In the genomic region with DNA sequence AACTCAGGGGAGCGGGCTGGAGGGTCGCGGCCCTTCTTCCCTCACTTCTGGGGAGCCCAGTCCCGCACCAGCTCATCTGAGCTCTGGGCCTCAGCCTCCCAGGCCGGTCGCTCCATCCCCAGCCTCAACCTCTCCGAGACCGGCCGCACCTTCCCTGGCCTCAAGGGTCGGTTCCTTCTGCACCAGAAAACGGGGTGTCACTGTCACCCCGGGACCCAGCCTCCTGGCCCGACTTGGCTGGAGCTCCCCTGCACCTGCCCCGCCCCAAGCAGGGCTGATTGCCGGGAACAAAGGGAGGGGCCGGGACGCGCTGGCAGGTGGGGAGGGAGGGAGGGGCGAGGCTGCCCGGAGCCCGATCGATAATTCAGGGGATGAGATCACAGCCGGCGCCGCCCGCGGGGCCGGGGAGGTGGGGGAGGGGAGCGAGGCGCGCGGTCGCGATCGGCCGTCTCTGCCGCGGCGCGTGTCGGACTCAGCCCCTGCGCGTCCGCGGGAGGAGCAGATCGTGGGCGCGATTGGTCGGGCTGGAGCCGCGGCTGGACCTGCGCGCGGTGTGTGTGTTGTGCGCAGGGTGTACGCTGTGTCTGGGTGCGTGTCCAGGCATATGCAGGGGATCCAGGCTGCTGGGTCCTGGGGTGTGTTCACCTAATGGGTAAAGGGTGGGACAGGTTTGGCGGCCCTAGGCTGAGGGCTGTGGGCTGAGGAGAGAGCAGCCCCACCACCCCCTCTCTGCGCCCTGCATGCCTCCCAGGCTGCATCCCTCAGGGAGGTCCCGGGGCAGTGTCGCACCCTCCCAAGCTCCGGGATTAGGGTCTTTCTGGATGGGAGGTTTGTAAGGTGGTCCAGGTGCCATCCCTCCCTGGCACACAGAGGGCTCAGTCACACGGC, we compare ENCODE assay signal across 1 cellular context.
TF ChIP-seq lines count a peak whose summit lies in the region.

No MANE protein-coding gene starts in this region.

TF ChIP-seq in HepG2, 621 proteins besides CTCF, POLR2A, EP300 and RAD21 (continued from another document and continues in another):
- TF ChIP-seq ZNF562 (CRISPR knock-in tag; IDR thresholded peaks at IDR 0.05; ENCODE audit: borderline replicate concordance) (no peak), ZSCAN12 (CRISPR knock-in tag; IDR thresholded peaks at IDR 0.05) (no peak), HHEX (CRISPR knock-in tag; IDR thresholded peaks at IDR 0.05) (0 out of 2 replicates have a peak, but pooled peaks have one; percentile 29), SMAD1 (CRISPR knock-in tag; IDR thresholded peaks at IDR 0.05; ENCODE audit: borderline replicate concordance, low read depth) (no peak), ZNF256 (CRISPR knock-in tag; conservative IDR thresholded peaks at IDR 0.05) (no peak), REPIN1 (CRISPR knock-in tag; IDR thresholded peaks at IDR 0.05; ENCODE audit: borderline replicate concordance, low read depth) (peak; percentile 54; the same call in 1 of the 2 replicates), MAF1 (CRISPR knock-in tag; IDR thresholded peaks at IDR 0.05; ENCODE audit: borderline replicate concordance) (no peak), JUN (CRISPR knock-in tag; IDR thresholded peaks at IDR 0.05) (peak; percentile 94), ZNF773 (CRISPR knock-in tag; IDR thresholded peaks at IDR 0.05; ENCODE audit: borderline replicate concordance) (peak; percentile 23; the same call in 1 of the 2 replicates), TSC22D2 (CRISPR knock-in tag; IDR thresholded peaks at IDR 0.05; ENCODE audit: borderline replicate concordance) (no peak), NFKB2 (CRISPR knock-in tag; IDR thresholded peaks at IDR 0.05; ENCODE audit: borderline replicate concordance) (no peak), ZNF441 (CRISPR knock-in tag; IDR thresholded peaks at IDR 0.05; ENCODE audit: borderline replicate concordance) (peak; percentile 20; the same call in 1 of the 2 replicates), MBNL3 (CRISPR knock-in tag; conservative IDR thresholded peaks at IDR 0.05) (no peak), LCORL (IDR thresholded peaks at IDR 0.05) (no peak), LCORL (CRISPR knock-in tag; IDR thresholded peaks at IDR 0.05) (peak; percentile 46), ATAD3A (CRISPR knock-in tag; IDR thresholded peaks at IDR 0.05) (no peak), FOXA1 (IDR thresholded peaks at IDR 0.05) (no peak), FOXA1 (CRISPR knock-in tag; IDR thresholded peaks at IDR 0.05) (no peak), GTF3A (CRISPR knock-in tag; conservative IDR thresholded peaks at IDR 0.05) (no peak), ZNF530 (CRISPR knock-in tag; IDR thresholded peaks at IDR 0.05; ENCODE audit: low read depth) (no peak), PITX1 (CRISPR knock-in tag; IDR thresholded peaks at IDR 0.05) (no peak), BRD4 (CRISPR knock-in tag; IDR thresholded peaks at IDR 0.05) (no peak), BHLHE40 (IDR thresholded peaks at IDR 0.05; ENCODE audit: low read length) (no peak), MED1 (CRISPR knock-in tag; IDR thresholded peaks at IDR 0.05) (peak; percentile 70), FOXJ3 (CRISPR knock-in tag; IDR thresholded peaks at IDR 0.05; ENCODE audit: borderline replicate concordance) (no peak), HIVEP1 (CRISPR knock-in tag; IDR thresholded peaks at IDR 0.05) (no peak; the same call in 1 of the 2 replicates), ZNF121 (CRISPR knock-in tag; IDR thresholded peaks at IDR 0.05) (peak; percentile 53), ZNF350 (CRISPR knock-in tag; IDR thresholded peaks at IDR 0.05; ENCODE audit: borderline replicate concordance, low read depth) (no peak), ZNF205 (CRISPR knock-in tag; IDR thresholded peaks at IDR 0.05) (no peak), ZBTB20 (CRISPR knock-in tag; IDR thresholded peaks at IDR 0.05; ENCODE audit: borderline replicate concordance, low read depth) (0 out of 2 replicates have a peak, but pooled peaks have one; percentile 8), MIXL1 (CRISPR knock-in tag; IDR thresholded peaks at IDR 0.05) (0 out of 2 replicates have a peak, but pooled peaks have one; percentile 31), ZNF776 (CRISPR knock-in tag; IDR thresholded peaks at IDR 0.05) (0 out of 2 replicates have a peak, but pooled peaks have one; percentile 65), HES4 (CRISPR knock-in tag; IDR thresholded peaks at IDR 0.05; ENCODE audit: borderline replicate concordance) (no peak), ZNF34 (CRISPR knock-in tag; IDR thresholded peaks at IDR 0.05; ENCODE audit: borderline replicate concordance) (0 out of 2 replicates have a peak, but pooled peaks have one; percentile 40), CREB1 (IDR thresholded peaks at IDR 0.05) (no peak), CREB1 (CRISPR knock-in tag; IDR thresholded peaks at IDR 0.05) (no peak), ZNF75D (CRISPR knock-in tag; IDR thresholded peaks at IDR 0.05; ENCODE audit: borderline replicate concordance) (no peak), IRX3 (CRISPR knock-in tag; IDR thresholded peaks at IDR 0.05; ENCODE audit: borderline replicate concordance, low read depth) (no peak), ZNF572 (CRISPR knock-in tag; IDR thresholded peaks at IDR 0.05) (0 out of 2 replicates have a peak, but pooled peaks have one; percentile 26), ZNF207 (IDR thresholded peaks at IDR 0.05; ENCODE audit: borderline replicate concordance) (no peak), FOXO1 (CRISPR knock-in tag; IDR thresholded peaks at IDR 0.05) (no peak), ZEB1 (IDR thresholded peaks at IDR 0.05; ENCODE audit: insufficient replicate concordance, low read depth) (no peak), MEIS2 (CRISPR knock-in tag; IDR thresholded peaks at IDR 0.05) (peak; percentile 65; the same call in 1 of the 2 replicates)
- TF ChIP-seq, protein P1, sequence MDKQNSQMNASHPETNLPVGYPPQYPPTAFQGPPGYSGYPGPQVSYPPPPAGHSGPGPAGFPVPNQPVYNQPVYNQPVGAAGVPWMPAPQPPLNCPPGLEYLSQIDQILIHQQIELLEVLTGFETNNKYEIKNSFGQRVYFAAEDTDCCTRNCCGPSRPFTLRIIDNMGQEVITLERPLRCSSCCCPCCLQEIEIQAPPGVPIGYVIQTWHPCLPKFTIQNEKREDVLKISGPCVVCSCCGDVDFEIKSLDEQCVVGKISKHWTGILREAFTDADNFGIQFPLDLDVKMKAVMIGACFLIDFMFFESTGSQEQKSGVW (CRISPR knock-in tag; IDR thresholded peaks at IDR 0.05; ENCODE audit: borderline replicate concordance), result no peak
- TF ChIP-seq, protein P2, sequence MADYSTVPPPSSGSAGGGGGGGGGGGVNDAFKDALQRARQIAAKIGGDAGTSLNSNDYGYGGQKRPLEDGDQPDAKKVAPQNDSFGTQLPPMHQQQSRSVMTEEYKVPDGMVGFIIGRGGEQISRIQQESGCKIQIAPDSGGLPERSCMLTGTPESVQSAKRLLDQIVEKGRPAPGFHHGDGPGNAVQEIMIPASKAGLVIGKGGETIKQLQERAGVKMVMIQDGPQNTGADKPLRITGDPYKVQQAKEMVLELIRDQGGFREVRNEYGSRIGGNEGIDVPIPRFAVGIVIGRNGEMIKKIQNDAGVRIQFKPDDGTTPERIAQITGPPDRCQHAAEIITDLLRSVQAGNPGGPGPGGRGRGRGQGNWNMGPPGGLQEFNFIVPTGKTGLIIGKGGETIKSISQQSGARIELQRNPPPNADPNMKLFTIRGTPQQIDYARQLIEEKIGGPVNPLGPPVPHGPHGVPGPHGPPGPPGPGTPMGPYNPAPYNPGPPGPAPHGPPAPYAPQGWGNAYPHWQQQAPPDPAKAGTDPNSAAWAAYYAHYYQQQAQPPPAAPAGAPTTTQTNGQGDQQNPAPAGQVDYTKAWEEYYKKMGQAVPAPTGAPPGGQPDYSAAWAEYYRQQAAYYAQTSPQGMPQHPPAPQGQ (CRISPR knock-in tag; IDR thresholded peaks at IDR 0.05; ENCODE audit: borderline replicate concordance), result no peak; the same call in 1 of the 2 replicates
- TF ChIP-seq, protein P3, sequence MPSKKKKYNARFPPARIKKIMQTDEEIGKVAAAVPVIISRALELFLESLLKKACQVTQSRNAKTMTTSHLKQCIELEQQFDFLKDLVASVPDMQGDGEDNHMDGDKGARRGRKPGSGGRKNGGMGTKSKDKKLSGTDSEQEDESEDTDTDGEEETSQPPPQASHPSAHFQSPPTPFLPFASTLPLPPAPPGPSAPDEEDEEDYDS (CRISPR knock-in tag; IDR thresholded peaks at IDR 0.05), result peak; percentile 23; the same call in 1 of the 2 replicates
- TF ChIP-seq, protein P4, sequence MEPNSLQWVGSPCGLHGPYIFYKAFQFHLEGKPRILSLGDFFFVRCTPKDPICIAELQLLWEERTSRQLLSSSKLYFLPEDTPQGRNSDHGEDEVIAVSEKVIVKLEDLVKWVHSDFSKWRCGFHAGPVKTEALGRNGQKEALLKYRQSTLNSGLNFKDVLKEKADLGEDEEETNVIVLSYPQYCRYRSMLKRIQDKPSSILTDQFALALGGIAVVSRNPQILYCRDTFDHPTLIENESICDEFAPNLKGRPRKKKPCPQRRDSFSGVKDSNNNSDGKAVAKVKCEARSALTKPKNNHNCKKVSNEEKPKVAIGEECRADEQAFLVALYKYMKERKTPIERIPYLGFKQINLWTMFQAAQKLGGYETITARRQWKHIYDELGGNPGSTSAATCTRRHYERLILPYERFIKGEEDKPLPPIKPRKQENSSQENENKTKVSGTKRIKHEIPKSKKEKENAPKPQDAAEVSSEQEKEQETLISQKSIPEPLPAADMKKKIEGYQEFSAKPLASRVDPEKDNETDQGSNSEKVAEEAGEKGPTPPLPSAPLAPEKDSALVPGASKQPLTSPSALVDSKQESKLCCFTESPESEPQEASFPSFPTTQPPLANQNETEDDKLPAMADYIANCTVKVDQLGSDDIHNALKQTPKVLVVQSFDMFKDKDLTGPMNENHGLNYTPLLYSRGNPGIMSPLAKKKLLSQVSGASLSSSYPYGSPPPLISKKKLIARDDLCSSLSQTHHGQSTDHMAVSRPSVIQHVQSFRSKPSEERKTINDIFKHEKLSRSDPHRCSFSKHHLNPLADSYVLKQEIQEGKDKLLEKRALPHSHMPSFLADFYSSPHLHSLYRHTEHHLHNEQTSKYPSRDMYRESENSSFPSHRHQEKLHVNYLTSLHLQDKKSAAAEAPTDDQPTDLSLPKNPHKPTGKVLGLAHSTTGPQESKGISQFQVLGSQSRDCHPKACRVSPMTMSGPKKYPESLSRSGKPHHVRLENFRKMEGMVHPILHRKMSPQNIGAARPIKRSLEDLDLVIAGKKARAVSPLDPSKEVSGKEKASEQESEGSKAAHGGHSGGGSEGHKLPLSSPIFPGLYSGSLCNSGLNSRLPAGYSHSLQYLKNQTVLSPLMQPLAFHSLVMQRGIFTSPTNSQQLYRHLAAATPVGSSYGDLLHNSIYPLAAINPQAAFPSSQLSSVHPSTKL (CRISPR knock-in tag; IDR thresholded peaks at IDR 0.05), result peak; percentile 81
- TF ChIP-seq, protein P5, sequence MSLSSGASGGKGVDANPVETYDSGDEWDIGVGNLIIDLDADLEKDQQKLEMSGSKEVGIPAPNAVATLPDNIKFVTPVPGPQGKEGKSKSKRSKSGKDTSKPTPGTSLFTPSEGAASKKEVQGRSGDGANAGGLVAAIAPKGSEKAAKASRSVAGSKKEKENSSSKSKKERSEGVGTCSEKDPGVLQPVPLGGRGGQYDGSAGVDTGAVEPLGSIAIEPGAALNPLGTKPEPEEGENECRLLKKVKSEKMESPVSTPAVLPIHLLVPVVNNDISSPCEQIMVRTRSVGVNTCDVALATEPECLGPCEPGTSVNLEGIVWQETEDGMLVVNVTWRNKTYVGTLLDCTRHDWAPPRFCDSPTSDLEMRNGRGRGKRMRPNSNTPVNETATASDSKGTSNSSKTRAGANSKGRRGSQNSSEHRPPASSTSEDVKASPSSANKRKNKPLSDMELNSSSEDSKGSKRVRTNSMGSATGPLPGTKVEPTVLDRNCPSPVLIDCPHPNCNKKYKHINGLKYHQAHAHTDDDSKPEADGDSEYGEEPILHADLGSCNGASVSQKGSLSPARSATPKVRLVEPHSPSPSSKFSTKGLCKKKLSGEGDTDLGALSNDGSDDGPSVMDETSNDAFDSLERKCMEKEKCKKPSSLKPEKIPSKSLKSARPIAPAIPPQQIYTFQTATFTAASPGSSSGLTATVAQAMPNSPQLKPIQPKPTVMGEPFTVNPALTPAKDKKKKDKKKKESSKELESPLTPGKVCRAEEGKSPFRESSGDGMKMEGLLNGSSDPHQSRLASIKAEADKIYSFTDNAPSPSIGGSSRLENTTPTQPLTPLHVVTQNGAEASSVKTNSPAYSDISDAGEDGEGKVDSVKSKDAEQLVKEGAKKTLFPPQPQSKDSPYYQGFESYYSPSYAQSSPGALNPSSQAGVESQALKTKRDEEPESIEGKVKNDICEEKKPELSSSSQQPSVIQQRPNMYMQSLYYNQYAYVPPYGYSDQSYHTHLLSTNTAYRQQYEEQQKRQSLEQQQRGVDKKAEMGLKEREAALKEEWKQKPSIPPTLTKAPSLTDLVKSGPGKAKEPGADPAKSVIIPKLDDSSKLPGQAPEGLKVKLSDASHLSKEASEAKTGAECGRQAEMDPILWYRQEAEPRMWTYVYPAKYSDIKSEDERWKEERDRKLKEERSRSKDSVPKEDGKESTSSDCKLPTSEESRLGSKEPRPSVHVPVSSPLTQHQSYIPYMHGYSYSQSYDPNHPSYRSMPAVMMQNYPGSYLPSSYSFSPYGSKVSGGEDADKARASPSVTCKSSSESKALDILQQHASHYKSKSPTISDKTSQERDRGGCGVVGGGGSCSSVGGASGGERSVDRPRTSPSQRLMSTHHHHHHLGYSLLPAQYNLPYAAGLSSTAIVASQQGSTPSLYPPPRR (CRISPR knock-in tag; IDR thresholded peaks at IDR 0.05; ENCODE audit: borderline replicate concordance), result peak; percentile 77
- TF ChIP-seq, protein P6, sequence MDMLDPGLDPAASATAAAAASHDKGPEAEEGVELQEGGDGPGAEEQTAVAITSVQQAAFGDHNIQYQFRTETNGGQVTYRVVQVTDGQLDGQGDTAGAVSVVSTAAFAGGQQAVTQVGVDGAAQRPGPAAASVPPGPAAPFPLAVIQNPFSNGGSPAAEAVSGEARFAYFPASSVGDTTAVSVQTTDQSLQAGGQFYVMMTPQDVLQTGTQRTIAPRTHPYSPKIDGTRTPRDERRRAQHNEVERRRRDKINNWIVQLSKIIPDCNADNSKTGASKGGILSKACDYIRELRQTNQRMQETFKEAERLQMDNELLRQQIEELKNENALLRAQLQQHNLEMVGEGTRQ (IDR thresholded peaks at IDR 0.05; ENCODE audit: low read depth, low read length), result no peak
- TF ChIP-seq, protein P6 (CRISPR knock-in tag; IDR thresholded peaks at IDR 0.05; ENCODE audit: borderline replicate concordance), result no peak
